1 cellular context compared by ENCODE assay signal in genomic region chr10:93030409-93030808, GRCh38.
TF ChIP-seq lines count a peak whose summit lies in the region.

No MANE protein-coding gene starts in this region.

TF ChIP-seq in SK-N-SH, 30 proteins besides CTCF, POLR2A, EP300 and RAD21 (continued from another document):
- TF ChIP-seq USF2 (IDR thresholded peaks at IDR 0.05; ENCODE audit: borderline replicate concordance, low read depth, low read length) (no peak), ZBTB33 (IDR thresholded peaks at IDR 0.05; ENCODE audit: borderline replicate concordance, low read depth) (no peak), TCF12 (IDR thresholded peaks at IDR 0.05) (peak; percentile 50), POLR2AphosphoS5 (IDR thresholded peaks at IDR 0.05; ENCODE audit: low read depth, low read length) (peak; percentile 27; the same call in 1 of the 2 replicates), NRF1 (IDR thresholded peaks at IDR 0.05; ENCODE audit: low read depth, low read length) (no peak), RXRA (IDR thresholded peaks at IDR 0.05; ENCODE audit: borderline replicate concordance, low read depth) (0 out of 2 replicates have a peak, but pooled peaks have one; percentile 28), FOXJ3 (CRISPR knock-in tag; IDR thresholded peaks at IDR 0.05) (no peak), GATA2 (CRISPR knock-in tag; IDR thresholded peaks at IDR 0.05) (no peak), JUND (IDR thresholded peaks at IDR 0.05) (peak; percentile 84), MAX (IDR thresholded peaks at IDR 0.05; ENCODE audit: low read depth) (no peak), SIN3A (IDR thresholded peaks at IDR 0.05; ENCODE audit: borderline replicate concordance, low read depth, low read length) (no peak), GABPA (IDR thresholded peaks at IDR 0.05; ENCODE audit: low read depth) (no peak), IRF3 (IDR thresholded peaks at IDR 0.05; ENCODE audit: low read depth, low read length) (no peak), RFX5 (IDR thresholded peaks at IDR 0.05; ENCODE audit: low read length) (no peak)
